Comparison of ENCODE assay signal across 14 cellular contexts in the genomic region with DNA sequence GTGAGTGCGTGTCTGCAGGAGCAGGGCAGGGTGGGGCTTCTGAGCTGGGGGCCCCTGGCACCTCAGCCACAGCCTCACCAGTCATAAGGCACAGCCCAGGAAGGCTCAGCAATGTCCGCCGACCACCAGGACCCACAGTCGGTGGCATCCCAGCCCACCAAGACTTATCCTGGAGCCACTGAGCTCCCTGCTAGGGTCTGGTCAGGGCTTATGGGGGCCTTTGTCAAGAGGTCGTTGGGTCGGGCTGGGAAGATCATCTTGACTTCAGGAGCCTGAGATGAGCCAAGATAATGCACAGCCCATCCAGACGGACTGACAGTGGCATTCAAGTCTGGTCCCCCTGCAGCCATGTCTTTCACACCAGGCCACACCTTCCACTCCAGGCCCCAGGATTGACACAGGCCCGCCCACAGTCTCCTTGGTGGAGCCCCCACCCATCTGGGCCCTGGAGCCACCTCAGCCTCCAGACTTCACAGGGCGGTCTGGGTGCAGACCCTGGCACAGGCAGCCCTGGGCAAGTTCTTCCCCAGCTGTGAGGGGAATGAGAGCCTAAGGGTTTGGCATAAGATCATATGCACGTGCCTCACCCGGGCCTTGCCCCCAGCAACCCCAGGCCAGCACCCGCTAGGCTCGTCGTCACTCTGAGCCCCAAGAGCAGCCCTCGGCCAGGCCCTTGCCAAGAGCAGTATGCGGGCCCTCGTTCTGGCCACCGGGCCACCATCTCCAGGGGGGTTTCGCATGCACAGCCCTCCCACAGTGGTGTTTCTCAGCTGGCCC.
A peak's percentile ranks its signal among the peaks of the same experiment; 100 is the strongest.
DNase-seq lines count a peak whose midpoint lies in the region; ATAC-seq and TF ChIP-seq lines count a peak whose summit lies in the region.
"Had no signal": no experiment of that assay in that cellular context is flagged by ENCODE, and none has a peak within 500 bp of the region (broad histone marks: within the 10 kb centered on the region; RNA-seq: fewer than 3 reads in every experiment).

No MANE protein-coding gene starts in this region.

- no peaks in the 10 kb centered on the region for H3K79me2 ChIP-seq in osteoblast (ENCODE audit: insufficient read depth, low read length)

- H3K27ac ChIP-seq in BLaER1 treated with 17β-estradiol and CSF1 and Interleukin-3, amounts not matched to agents 10 nM and 100 nM = no peak overlapping the region
- H3K27ac ChIP-seq in Peyer's patch (no peak overlapping the region), endodermal cell (ENCODE audit: low read depth, low read length) (no peak overlapping the region), osteoblast (ENCODE audit: low read depth, low read length) (no peak overlapping the region), caudate nucleus (ENCODE audit: low read depth, low read length) (no peak overlapping the region), esophagus squamous epithelium (no peak overlapping the region)
- H3K27ac ChIP-seq: tibial nerve had no signal

- no peak overlapping the region for H2AFZ ChIP-seq in osteoblast (ENCODE audit: low read length)

- intact Hi-C loops in esophagus squamous epithelium (cut with DNase I) = no loop called here

- no peaks in the 10 kb centered on the region for H3K9me3 Mint-ChIP-seq in endodermal cell
- H3K9me3 Mint-ChIP-seq: T-helper 2 cell treated with Interferon-gamma antibody and Interleukin-4, amounts not matched to agents 5 μg/mL and 100 μg/mL, for 36 hours had no signal

- peak overlapping the region in 8 of 11 experiments; percentile 13 to 81 (median 50); a peak in 14 of 22 replicates for H3K4me2 ChIP-seq in BLaER1 treated with 17β-estradiol and CSF1 and Interleukin-3, amounts not matched to agents 10 nM and 100 nM
- no peak overlapping the region for H3K4me2 ChIP-seq in osteoblast (ENCODE audit: insufficient read depth, low read length)

- peaks cover 0 to 7% (median 0%) of the 10 kb centered on the region in 11 experiments; a peak in 2 of 22 replicates for H3K9me3 ChIP-seq in BLaER1 treated with 17β-estradiol and CSF1 and Interleukin-3, amounts not matched to agents 10 nM and 100 nM (replicated peaks in 1 of 11)
- H3K9me3 ChIP-seq in Peyer's patch (no peaks in the 10 kb centered on the region), endodermal cell (ENCODE audit: control insufficient read depth, low read length) (no peaks in the 10 kb centered on the region), osteoblast (ENCODE audit: low read depth, low read length) (no peaks in the 10 kb centered on the region), esophagus squamous epithelium (no peaks in the 10 kb centered on the region)
- H3K9me3 ChIP-seq: tibial nerve had no signal

- peaks cover 78% of the 10 kb centered on the region for H3K27me3 Mint-ChIP-seq in endodermal cell (ENCODE audit: insufficient read depth)

- no peaks in the 10 kb centered on the region for H3K36me3 ChIP-seq in BLaER1 treated with 17β-estradiol and CSF1 and Interleukin-3, amounts not matched to agents 10 nM and 100 nM
- H3K36me3 ChIP-seq in Peyer's patch (no peaks in the 10 kb centered on the region), endodermal cell (ENCODE audit: control insufficient read depth, insufficient read depth, low read length) (no peaks in the 10 kb centered on the region), osteoblast (ENCODE audit: insufficient read depth, low read length) (no peaks in the 10 kb centered on the region), esophagus squamous epithelium (no peaks in the 10 kb centered on the region)
- H3K36me3 ChIP-seq: tibial nerve had no signal

- H3K36me3 Mint-ChIP-seq in endodermal cell (ENCODE audit: low read depth) = no peaks in the 10 kb centered on the region

- peaks cover 0 to 12% (median 0%) of the 10 kb centered on the region in 11 experiments; a peak in 1 of 22 replicates for H3K27me3 ChIP-seq in BLaER1 treated with 17β-estradiol and CSF1 and Interleukin-3, amounts not matched to agents 10 nM and 100 nM
- H3K27me3 ChIP-seq in Peyer's patch (no peaks in the 10 kb centered on the region), endodermal cell (ENCODE audit: control insufficient read depth, insufficient read depth, low read length, poor library complexity, severe bottlenecking) (peaks cover 24% of the 10 kb centered on the region), osteoblast (ENCODE audit: insufficient read depth, low read length) (peaks cover 27% of the 10 kb centered on the region), esophagus squamous epithelium (no peaks in the 10 kb centered on the region)
- H3K27me3 ChIP-seq: tibial nerve had no signal

- H3K4me3 Mint-ChIP-seq in endodermal cell = no peak overlapping the region
- H3K4me3 Mint-ChIP-seq: mesothelial cell of epicardium; T-helper 2 cell treated with Interferon-gamma antibody and Interleukin-4, amounts not matched to agents 5 μg/mL and 100 μg/mL, for 36 hours had no signal

- H3K4me1 ChIP-seq in BLaER1 treated with 17β-estradiol and CSF1 and Interleukin-3, amounts not matched to agents 10 nM and 100 nM = peaks cover 0 to 47% (median 36%) of the 10 kb centered on the region in 10 experiments; a peak in 18 of 20 replicates
- H3K4me1 ChIP-seq in Peyer's patch (no peaks in the 10 kb centered on the region), endodermal cell (ENCODE audit: control insufficient read depth, insufficient read depth, low read length) (no peaks in the 10 kb centered on the region), osteoblast (ENCODE audit: insufficient read depth, low read length) (no peaks in the 10 kb centered on the region), esophagus squamous epithelium (no peaks in the 10 kb centered on the region)
- H3K4me1 ChIP-seq: tibial nerve had no signal

- DNase-seq in Peyer's patch (peak; percentile 6 to 33 (median 27)), endodermal cell (peak; percentile 20), osteoblast (ENCODE audit: insufficient read length, low spot score, missing footprints) (peak; percentile 51), caudate nucleus (lab: John Stamatoyannopoulos, UW) (no peak), esophagus squamous epithelium (lab: John Stamatoyannopoulos, UW) (no peak)
- DNase-seq: DMS79 treated with DMSO at 0.1 percent for 48 hours, NCI-H2081 treated with DMSO at 0.1 percent for 48 hours, NCI-H82, SHP77 had no signal

- TF ChIP-seq CTCF in Peyer's patch (IDR thresholded peaks at IDR 0.05) (no peak), endodermal cell (conservative IDR thresholded peaks at IDR 0.05) (no peak), osteoblast (IDR thresholded peaks at IDR 0.05; ENCODE audit: extremely low read depth, low read depth, low read length) (no peak), esophagus squamous epithelium (IDR thresholded peaks at IDR 0.05) (no peak)

- H3K27ac Mint-ChIP-seq in endodermal cell = no peak overlapping the region
- H3K27ac Mint-ChIP-seq: mesothelial cell of epicardium; T-helper 2 cell treated with Interferon-gamma antibody and Interleukin-4, amounts not matched to agents 5 μg/mL and 100 μg/mL, for 36 hours had no signal

- no peak for ATAC-seq in GM19463 (IDR thresholded peaks at IDR 0.05; ENCODE audit: unreplicated experiment)

- WGBS in endodermal cell (ENCODE audit: insufficient coverage in 1 of 2, insufficient read length in 1 of 2), 2 experiments = 91 to 92% methylated on average over 15 to 19 of the region's 19 CpGs
- 72 to 85% methylated on average over 5 to 12 of the region's 19 CpGs for WGBS in esophagus squamous epithelium, 2 donors

- H3K9ac ChIP-seq in BLaER1 treated with 17β-estradiol and CSF1 and Interleukin-3, amounts not matched to agents 10 nM and 100 nM = no peak overlapping the region
- no peak overlapping the region for H3K9ac ChIP-seq in endodermal cell (ENCODE audit: extremely low read depth, low read length, poor library complexity, severe bottlenecking)

- no peak for TF ChIP-seq POLR2A in Peyer's patch (IDR thresholded peaks at IDR 0.05)
- TF ChIP-seq POLR2A in esophagus squamous epithelium (IDR thresholded peaks at IDR 0.05) = no peak

- H3K4me3 ChIP-seq in BLaER1 treated with 17β-estradiol and CSF1 and Interleukin-3, amounts not matched to agents 10 nM and 100 nM = no peak overlapping the region
- H3K4me3 ChIP-seq in Peyer's patch (no peak overlapping the region), endodermal cell (ENCODE audit: low read length) (no peak overlapping the region), osteoblast (ENCODE audit: insufficient read depth, low read length) (no peak overlapping the region), esophagus squamous epithelium (no peak overlapping the region)
- H3K4me3 ChIP-seq: tibial nerve had no signal

- H3K4me1 Mint-ChIP-seq in endodermal cell = no peaks in the 10 kb centered on the region

- peaks cover 0 to 11% (median 0%) of the 10 kb centered on the region in 11 experiments; a peak in 4 of 22 replicates for H4K20me1 ChIP-seq in BLaER1 treated with 17β-estradiol and CSF1 and Interleukin-3, amounts not matched to agents 10 nM and 100 nM
- no peaks in the 10 kb centered on the region for H4K20me1 ChIP-seq in osteoblast (ENCODE audit: insufficient read depth, low read length)

Comparison
In these comparisons a context has a peak if more than half of its experiments do, and no peak if none do; other contexts are left out.
1. DNase-seq: peak in Peyer's patch (3 of 3), endodermal cell (single experiment) and osteoblast (single experiment); none in caudate nucleus (0 of 61) and esophagus squamous epithelium (single experiment).